18 cellular contexts compared by ENCODE assay signal in the genomic region with DNA sequence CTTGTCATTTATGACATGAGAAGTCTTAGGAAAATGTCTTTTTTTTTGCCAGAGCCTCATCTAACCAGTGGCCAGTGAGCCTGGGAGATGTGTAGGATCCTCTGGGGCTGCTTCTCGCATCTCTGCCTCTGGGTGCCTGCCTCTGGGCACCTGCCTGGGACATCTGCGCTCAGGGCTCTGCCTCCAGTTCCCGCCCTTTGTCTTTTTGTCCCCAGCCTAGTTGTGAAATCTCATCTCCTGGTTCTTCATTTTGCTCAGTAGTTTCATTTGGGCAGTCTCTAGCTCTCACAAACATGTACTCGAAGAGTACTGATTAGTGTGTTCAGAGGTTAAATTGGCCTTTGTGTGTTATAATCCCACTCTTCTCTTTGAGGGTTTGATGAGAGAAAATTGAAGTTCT.
"Had no signal": no experiment of that assay in that cellular context is flagged by ENCODE, and none has a peak within 500 bp of the region (broad histone marks: within the 10 kb centered on the region; RNA-seq: fewer than 3 reads in every experiment).

No MANE protein-coding gene starts in this region.

- H3K4me1 ChIP-seq: upper lobe of right lung had no signal

- H3K36me3 ChIP-seq: left ventricle myocardium inferior, prostate gland, right atrium auricular region, upper lobe of right lung had no signal

- ATAC-seq: activated T-helper 17 cell treated with anti-CD3 and anti-CD28 coated beads, Interleukin-2, amount 50 U/mL, for 72 hours; body of pancreas; effector memory CD8-positive, alpha-beta T cell; T-cell; upper lobe of right lung had no signal

- H3K4me3 ChIP-seq: body of pancreas, left ventricle myocardium inferior, prostate gland, right atrium auricular region, upper lobe of right lung had no signal

- FAIRE-seq: kidney had no signal

- H3K27me3 ChIP-seq: body of pancreas, right atrium auricular region, upper lobe of right lung had no signal

- H3K27ac ChIP-seq: body of pancreas, left ventricle myocardium inferior, prostate gland, right atrium auricular region, upper lobe of right lung had no signal

- DNase-seq: activated B cell treated with CpG ODN at 0.5 μM for 24 hours; activated CD4-positive, alpha-beta memory T cell treated with anti-CD3 and anti-CD28 coated beads for 36 hours; activated CD4-positive, alpha-beta T cell treated with anti-CD3 and anti-CD28 coated beads for 4 hours; activated naive CD4-positive, alpha-beta T cell; activated T-cell treated with anti-CD3 and anti-CD28 coated beads, Interleukin-2, amount 50 U/mL, for 1 hour; body of pancreas; dermis blood vessel endothelial cell; effector memory CD8-positive, alpha-beta T cell; foreskin melanocyte; hypothalamus; kidney; left ventricle myocardium inferior; stimulated activated CD4-positive, alpha-beta T cell treated with anti-CD3 and anti-CD28 coated beads, Interleukin-2, amount 100 ng/mL, for 24 hours; T-cell; upper lobe of right lung had no signal

- H3K9me3 ChIP-seq: body of pancreas, left ventricle myocardium inferior, prostate gland, right atrium auricular region, upper lobe of right lung had no signal
